In the genomic region with DNA sequence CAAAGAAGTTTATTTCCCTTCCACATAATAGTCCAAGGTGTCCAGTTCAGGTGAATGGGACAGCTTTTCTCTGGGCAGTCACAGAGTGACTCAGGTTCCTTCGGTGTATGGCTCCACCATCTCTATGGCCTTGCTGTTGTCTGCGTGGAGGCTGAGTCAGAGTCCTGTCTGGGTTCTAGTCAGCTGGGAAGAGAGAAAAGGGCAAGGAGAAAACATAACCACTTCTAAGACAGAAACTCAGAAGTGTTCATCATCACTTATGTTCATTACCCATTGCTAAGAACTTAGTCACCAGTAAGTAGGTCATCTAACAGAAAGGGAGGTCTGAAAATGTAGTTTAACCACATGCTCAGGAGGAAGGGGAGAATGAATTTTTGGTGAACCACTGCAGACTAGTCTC, we compare ENCODE assay signal across 9 cellular contexts. TPM values are rescaled to one million over a fixed set of nuclear protein-coding genes. Genes with fewer than 3 reads are reported as not detected.
A peak's percentile ranks its signal among the peaks of the same experiment; 100 is the strongest.
DNase-seq lines count a peak whose midpoint lies in the region; FAIRE-seq and TF ChIP-seq lines count a peak whose summit lies in the region.
"Had no signal": no experiment of that assay in that cellular context is flagged by ENCODE, and none has a peak within 500 bp of the region (broad histone marks: within the 10 kb centered on the region; RNA-seq: fewer than 3 reads in every experiment).

No MANE protein-coding gene starts in this region.

- H3K36me3 Mint-ChIP-seq in CD4-positive, alpha-beta memory T cell = no peaks in the 10 kb centered on the region

- H3K27me3 ChIP-seq in CD4-positive, alpha-beta memory T cell (ENCODE audit: insufficient read depth, low read length) = no peaks in the 10 kb centered on the region
- H3K27me3 ChIP-seq in sigmoid colon (no peaks in the 10 kb centered on the region), small intestine (ENCODE audit: control insufficient read depth in 2 of 2, insufficient read depth in 2 of 2, low read length in 2 of 2) (no peaks in the 10 kb centered on the region)

- WGBS in sigmoid colon, 2 donors = 74 to 80% methylated on average over 2 of the region's 2 CpGs
- 74 to 92% (median 77%) methylated on average over 2 of the region's 2 CpGs for WGBS in small intestine, 3 donors

- peaks cover 0 to 4% (median 0%) of the 10 kb centered on the region in 8 donors for H3K9me3 Mint-ChIP-seq in CD4-positive, alpha-beta memory T cell

- POLR2A ChIA-PET in CD4-positive, alpha-beta memory T cell (lab: Charles Lee; ENCODE audit: partially characterized antibody) = no interaction called here
- POLR2A ChIA-PET in RWPE1 (lab: Yijun Ruan, JAX; ENCODE audit: low non-redundant PET) = no interaction called here

- no peaks in the 10 kb centered on the region for H3K4me1 ChIP-seq in CD4-positive, alpha-beta memory T cell (ENCODE audit: insufficient read depth, low read length)
- peaks cover 0 to 54% (median 44%) of the 10 kb centered on the region in 4 donors for H3K4me1 ChIP-seq in sigmoid colon
- H3K4me1 ChIP-seq in small intestine (ENCODE audit: control insufficient read depth in 2 of 2, insufficient read depth in 1 of 2, low read depth in 1 of 2, low read length in 1 of 2) = no peaks in the 10 kb centered on the region

- no peak for TF ChIP-seq EP300 in sigmoid colon (IDR thresholded peaks at IDR 0.05)

- TF ChIP-seq POLR2A in sigmoid colon (IDR thresholded peaks at IDR 0.05) = no peak

- peaks cover 3 to 10% (median 5%) of the 10 kb centered on the region in 4 donors for H3K4me1 Mint-ChIP-seq in CD4-positive, alpha-beta memory T cell

- H3K36me3 ChIP-seq in CD4-positive, alpha-beta memory T cell (ENCODE audit: insufficient read depth, low read length) = no peaks in the 10 kb centered on the region
- no peaks in the 10 kb centered on the region for H3K36me3 ChIP-seq in sigmoid colon
- no peaks in the 10 kb centered on the region for H3K36me3 ChIP-seq in small intestine (ENCODE audit: control insufficient read depth in 2 of 2, insufficient read depth in 2 of 2, low read length in 2 of 2)

- no peak overlapping the region for H3K4me3 ChIP-seq in CD4-positive, alpha-beta memory T cell (ENCODE audit: low read length in 2 of 2)
- H3K4me3 ChIP-seq in sigmoid colon (no peak overlapping the region), small intestine (ENCODE audit: low read depth in 1 of 2, low read length in 2 of 2) (no peak overlapping the region)

- intact Hi-C loops in CD4-positive, alpha-beta memory T cell (cut with micrococcal nuclease) = no loop called here
- intact Hi-C loops in sigmoid colon (cut with DNase I) = no loop called here

- peak in 4 of 5 donors; percentile 8 to 58 (median 16) for DNase-seq in CD4-positive, alpha-beta memory T cell
- DNase-seq in RWPE1 (ENCODE audit: low spot score) = peak; percentile 46
- DNase-seq in central memory CD4-positive, alpha-beta T cell = peak; percentile 28
- no peak for DNase-seq in sigmoid colon
- no peak for DNase-seq in NCI-H748 treated with DMSO at 0.1 percent for 48 hours (lab: John Stamatoyannopoulos, UW)
- no peak for DNase-seq in small intestine
- no peak for DNase-seq in frontal cortex (ENCODE audit: low spot score in 2 of 2)
- no peak for DNase-seq in NCI-H2196 treated with DMSO at 0.1 percent for 48 hours (lab: John Stamatoyannopoulos, UW; ENCODE audit: unreplicated experiment)
- DNase-seq: SHP77 treated with DMSO at 0.1 percent for 48 hours had no signal

- CTCF ChIA-PET in CD4-positive, alpha-beta memory T cell (lab: Charles Lee; ENCODE audit: partially characterized antibody) = no interaction called here
- CTCF ChIA-PET in RWPE1 (lab: Yijun Ruan, JAX) = interaction anchor here (0.5 kb wide), 1 partner anchor 106 kb away, joined by 4 read pairs; no protein-coding TSS in a partner anchor

- peak overlapping the region in 5 of 8 donors; percentile 5 to 44 (median 27) for H3K4me3 Mint-ChIP-seq in CD4-positive, alpha-beta memory T cell

- no peaks in the 10 kb centered on the region for H3K27me3 Mint-ChIP-seq in CD4-positive, alpha-beta memory T cell

- TF ChIP-seq CTCF in RWPE1 (conservative IDR thresholded peaks at IDR 0.05; ENCODE audit: low read depth) = no peak
- no peak for TF ChIP-seq CTCF in sigmoid colon (IDR thresholded peaks at IDR 0.05)

- peak overlapping the region; percentile 0 to 76 (median 24) for H3K27ac Mint-ChIP-seq in CD4-positive, alpha-beta memory T cell

- FAIRE-seq in small intestine (lab: Jason Lieb, UNC) = no peak
- no peak for FAIRE-seq in frontal cortex (lab: Jason Lieb, UNC)

- no peak overlapping the region for H3K27ac ChIP-seq in CD4-positive, alpha-beta memory T cell (ENCODE audit: low read depth, low read length)
- H3K27ac ChIP-seq in RWPE1 (no peak overlapping the region), sigmoid colon (peak overlapping the region; percentile 52 to 83 (median 65)), small intestine (ENCODE audit: low read depth in 1 of 2, low read length in 1 of 2) (peak overlapping the region in 1 of 2 donors; percentile 36)

- no peaks in the 10 kb centered on the region for H3K9me3 ChIP-seq in CD4-positive, alpha-beta memory T cell (ENCODE audit: control insufficient read depth in 1 of 2, low read length in 2 of 2)
- no peaks in the 10 kb centered on the region for H3K9me3 ChIP-seq in sigmoid colon
- no peaks in the 10 kb centered on the region for H3K9me3 ChIP-seq in small intestine (ENCODE audit: control insufficient read depth, low read depth)

RNA-seq across cellular contexts. Expression of a gene that starts 32.4 kb away (rescaled TPM):
- 10 to 100 TPM; 70.3 to 90.5 TPM for total RNA-seq in CD4-positive, alpha-beta memory T cell
- 10 to 100 TPM in 1 of 2 donors, 1 to 10 TPM in 1; 7.7 to 13.3 TPM for polyA plus RNA-seq in CD4-positive, alpha-beta memory T cell
- 10 to 100 TPM; 42.9 to 84.9 (median 50.5) TPM for total RNA-seq in sigmoid colon
- polyA plus RNA-seq in sigmoid colon = 1 to 10 TPM in 2 of 3 donors, under 1 TPM in 1; 0.46 to 2.4 (median 1.3) TPM
- 1 to 10 TPM in 1 of 3 donors, under 1 TPM in 2; 0.54 to 1.5 (median 0.89) TPM for polyA plus RNA-seq in small intestine
- total RNA-seq in frontal cortex = 236 TPM

Comparison
In these comparisons a context has a peak if more than half of its experiments do, and no peak if none do; other contexts are left out.
1. DNase-seq: peak in CD4-positive, alpha-beta memory T cell (4 of 5), RWPE1 (single experiment) and central memory CD4-positive, alpha-beta T cell (single experiment); none in sigmoid colon (single experiment), NCI-H748 treated with DMSO at 0.1 percent for 48 hours (single experiment), small intestine (single experiment), frontal cortex (0 of 2) and NCI-H2196 treated with DMSO at 0.1 percent for 48 hours (single experiment).
2. H3K27ac ChIP-seq: peak in sigmoid colon (4 of 4); none in CD4-positive, alpha-beta memory T cell (single experiment) and RWPE1 (single experiment).